In genomic region chr1:80987106-80987505, GRCh38 we compare ENCODE assay signal across 24 cellular contexts.
A peak's percentile ranks its signal among the peaks of the same experiment; 100 is the strongest.
DNase-seq lines count a peak whose midpoint lies in the region; ATAC-seq and TF ChIP-seq lines count a peak whose summit lies in the region.
"Had no signal": no experiment of that assay in that cellular context is flagged by ENCODE, and none has a peak within 500 bp of the region (broad histone marks: within the 10 kb centered on the region; RNA-seq: fewer than 3 reads in every experiment).

No MANE protein-coding gene starts in this region.

- H3K36me3 Mint-ChIP-seq in MCF 10A (ENCODE audit: insufficient read depth, unreplicated experiment) (no peaks in the 10 kb centered on the region), progenitor cell of endocrine pancreas (ENCODE audit: insufficient read depth) (no peaks in the 10 kb centered on the region)
- H3K36me3 Mint-ChIP-seq: IgD-negative memory B cell had no signal

- peak overlapping the region; percentile 12 for H3K4me2 ChIP-seq in mammary epithelial cell (ENCODE audit: insufficient read depth, low read depth, low read length)
- H3K4me2 ChIP-seq: BLaER1 treated with 17β-estradiol and CSF1 and Interleukin-3, amounts not matched to agents 10 nM and 100 nM; KMS-11; PC-9 had no signal

- no peaks in the 10 kb centered on the region for H3K79me2 ChIP-seq in mammary epithelial cell (ENCODE audit: insufficient read depth, low read length)

- POLR2A ChIA-PET in MCF 10A (lab: Yijun Ruan, JAX), result interaction anchor here (0.6 kb wide), 1 partner anchor 533 kb away, joined by 3 read pairs; no protein-coding TSS in a partner anchor

- dilution Hi-C loops in mammary epithelial cell (cut with HindIII; ENCODE audit: low sequenced_read_pairs), result no loop called here

- no TSS peak for BruUV-seq in MCF 10A (replicated peaks; lab: Mats Ljungman, UMichigan)
- no TSS peak for BruUV-seq in mammary epithelial cell (replicated peaks; lab: Mats Ljungman, UMichigan)

- no peak overlapping the region for H2AFZ ChIP-seq in mammary epithelial cell (ENCODE audit: low read depth, low read length)
- H2AFZ ChIP-seq: PC-9 had no signal

- no peak overlapping the region for H3K27ac Mint-ChIP-seq in MCF 10A (ENCODE audit: low read depth, unreplicated experiment)
- H3K27ac Mint-ChIP-seq in progenitor cell of endocrine pancreas, result no peak overlapping the region
- H3K27ac Mint-ChIP-seq: CD4-positive, alpha-beta T cell; IgD-negative memory B cell had no signal

- CTCF ChIA-PET in MCF 10A (lab: Yijun Ruan, JAX), result no interaction called here
- CTCF ChIA-PET in mammary epithelial cell (lab: Charles Lee; ENCODE audit: low non-redundant PET), result interaction anchor here (0.7 kb wide), 1 partner anchor 37 kb away, joined by 3 read pairs; no protein-coding TSS in a partner anchor

- TF ChIP-seq CTCF in MCF 10A (IDR thresholded peaks at IDR 0.05; ENCODE audit: unreplicated experiment) (no peak), breast epithelium (IDR thresholded peaks at IDR 0.05) (no peak), mammary epithelial cell (conservative IDR thresholded peaks at IDR 0.05 in 1 of 2, IDR thresholded peaks at IDR 0.05 in 1 of 2; ENCODE audit: extremely low read depth in 1 of 2, insufficient read depth in 1 of 2, low read depth in 1 of 2, low read length in 2 of 2) (no peak), fibroblast of the aortic adventitia (IDR thresholded peaks at IDR 0.05; ENCODE audit: insufficient read depth, low read length) (no peak), left lung (IDR thresholded peaks at IDR 0.05) (no peak), progenitor cell of endocrine pancreas (IDR thresholded peaks at IDR 0.05; ENCODE audit: unreplicated experiment) (no peak)

- ATAC-seq in left lung, result no peak
- ATAC-seq: HCT116 had no signal

- H4K20me1 ChIP-seq in mammary epithelial cell (ENCODE audit: insufficient read depth, low read length), result no peaks in the 10 kb centered on the region
- H4K20me1 ChIP-seq: BLaER1 treated with 17β-estradiol and CSF1 and Interleukin-3, amounts not matched to agents 10 nM and 100 nM had no signal

- TF ChIP-seq POLR2A in breast epithelium (IDR thresholded peaks at IDR 0.05), result no peak

- no peaks in the 10 kb centered on the region for H3K27me3 ChIP-seq in breast epithelium
- H3K27me3 ChIP-seq in mammary epithelial cell (ENCODE audit: insufficient read depth, low read length), result no peaks in the 10 kb centered on the region
- no peaks in the 10 kb centered on the region for H3K27me3 ChIP-seq in left lung
- H3K27me3 ChIP-seq: BLaER1 treated with 17β-estradiol and CSF1 and Interleukin-3, amounts not matched to agents 10 nM and 100 nM; SJSA1 had no signal

- H3K27ac ChIP-seq in breast epithelium (no peak overlapping the region), mammary epithelial cell (ENCODE audit: insufficient read depth, low read depth, low read length) (no peak overlapping the region), left lung (no peak overlapping the region)
- H3K27ac ChIP-seq: BLaER1 treated with 17β-estradiol and CSF1 and Interleukin-3, amounts not matched to agents 10 nM and 100 nM; HL-60; KMS-11; PC-9; SJSA1 had no signal

- H3K36me3 ChIP-seq in breast epithelium, result no peaks in the 10 kb centered on the region
- no peaks in the 10 kb centered on the region for H3K36me3 ChIP-seq in mammary epithelial cell (ENCODE audit: insufficient read depth, low read length)
- no peaks in the 10 kb centered on the region for H3K36me3 ChIP-seq in left lung
- H3K36me3 ChIP-seq: BLaER1 treated with 17β-estradiol and CSF1 and Interleukin-3, amounts not matched to agents 10 nM and 100 nM; SJSA1 had no signal

- in situ Hi-C loops in mammary epithelial cell (cut with MboI; ENCODE audit: low sequenced_read_pairs in 2 of 2), result no loop called here

- H3K9me3 ChIP-seq in breast epithelium, result no peaks in the 10 kb centered on the region
- no peaks in the 10 kb centered on the region for H3K9me3 ChIP-seq in mammary epithelial cell (replicated peaks; ENCODE audit: insufficient read depth, low read length)
- H3K9me3 ChIP-seq in left lung, result no peaks in the 10 kb centered on the region
- H3K9me3 ChIP-seq: BLaER1 treated with 17β-estradiol and CSF1 and Interleukin-3, amounts not matched to agents 10 nM and 100 nM; SJSA1 had no signal

- intact Hi-C loops in MCF 10A (cut with micrococcal nuclease), result no loop called here
- intact Hi-C loops in breast epithelium (cut with DNase I; ENCODE audit: low total_unique reads), result no loop called here
- intact Hi-C loops in mammary epithelial cell (cut with micrococcal nuclease), result no loop called here
- intact Hi-C loops in left lung (cut with DNase I), result no loop called here

- H3K4me3 Mint-ChIP-seq in MCF 10A (ENCODE audit: unreplicated experiment) (no peak overlapping the region), progenitor cell of endocrine pancreas (ENCODE audit: low read depth) (no peak overlapping the region)
- H3K4me3 Mint-ChIP-seq: CD4-positive, alpha-beta T cell; IgD-negative memory B cell had no signal

- H3K4me3 ChIP-seq in breast epithelium (no peak overlapping the region), mammary epithelial cell (replicated peaks in 1 of 3; ENCODE audit: insufficient read depth in 1 of 3, low read depth in 2 of 3, low read length in 3 of 3) (no peak overlapping the region), fibroblast of the aortic adventitia (ENCODE audit: low read depth, low read length) (no peak overlapping the region), left lung (no peak overlapping the region)
- H3K4me3 ChIP-seq: BLaER1 treated with 17β-estradiol and CSF1 and Interleukin-3, amounts not matched to agents 10 nM and 100 nM; PC-9; SJSA1 had no signal

- H3K9ac ChIP-seq in mammary epithelial cell (ENCODE audit: insufficient read depth, low read length), result no peak overlapping the region
- H3K9ac ChIP-seq: BLaER1 treated with 17β-estradiol and CSF1 and Interleukin-3, amounts not matched to agents 10 nM and 100 nM; KMS-11 had no signal

- 3% methylated on average over 2 of the region's 2 CpGs for WGBS in mammary epithelial cell (ENCODE audit: low coverage, missing lambda C conversion rate)

- H3K9me3 Mint-ChIP-seq in MCF 10A (ENCODE audit: unreplicated experiment), result no peaks in the 10 kb centered on the region
- peaks cover 3% of the 10 kb centered on the region for H3K9me3 Mint-ChIP-seq in progenitor cell of endocrine pancreas (ENCODE audit: low read depth)

- peak; percentile 14 for DNase-seq in MCF 10A (ENCODE audit: unreplicated experiment)
- DNase-seq in breast epithelium (ENCODE audit: low spot score in 2 of 2), result no peak
- peak; percentile 64 for DNase-seq in mammary epithelial cell
- DNase-seq in fibroblast of the aortic adventitia (ENCODE audit: low read depth), result peak; percentile 5
- DNase-seq in NCI-H2081 treated with DMSO at 0.1 percent for 48 hours (lab: John Stamatoyannopoulos, UW), result no peak
- no peak for DNase-seq in left lung
- DNase-seq in progenitor cell of endocrine pancreas (ENCODE audit: low spot score, unreplicated experiment), result no peak
- no peak for DNase-seq in SKM-1 treated with dmso at 0.1 percent for 144 hours (lab: John Stamatoyannopoulos, UW; ENCODE audit: unreplicated experiment)
- DNase-seq: AML-193; CD4-positive, alpha-beta T cell; NCI-H1092; NCI-H1417 treated with DMSO at 0.1 percent for 48 hours; NCI-H187 treated with DMSO at 0.1 percent for 48 hours; NCI-H2107; NCI-H2227 treated with DMSO at 0.1 percent for 48 hours; NCI-H526 treated with DMSO at 0.1 percent for 48 hours; PC-9; Right ventricle myocardium superior had no signal

- H3K4me1 ChIP-seq in breast epithelium, result no peaks in the 10 kb centered on the region
- H3K4me1 ChIP-seq in mammary epithelial cell (ENCODE audit: insufficient read depth, low read length), result peaks cover 2% of the 10 kb centered on the region
- no peaks in the 10 kb centered on the region for H3K4me1 ChIP-seq in left lung
- H3K4me1 ChIP-seq: SJSA1 had no signal

- H3K4me1 Mint-ChIP-seq in MCF 10A (ENCODE audit: insufficient read depth, unreplicated experiment) (peaks cover 6% of the 10 kb centered on the region), progenitor cell of endocrine pancreas (ENCODE audit: low read depth) (no peaks in the 10 kb centered on the region)
- H3K4me1 Mint-ChIP-seq: IgD-negative memory B cell had no signal

- H3K27me3 Mint-ChIP-seq in MCF 10A (ENCODE audit: insufficient read depth, unreplicated experiment) (no peaks in the 10 kb centered on the region), progenitor cell of endocrine pancreas (no peaks in the 10 kb centered on the region)
- H3K27me3 Mint-ChIP-seq: CD4-positive, alpha-beta T cell; IgD-negative memory B cell had no signal

Comparison
In these comparisons a context has a peak if more than half of its experiments do, and no peak if none do; other contexts are left out.
1. DNase-seq: peak in MCF 10A (single experiment), mammary epithelial cell (single experiment) and fibroblast of the aortic adventitia (single experiment); none in breast epithelium (0 of 2), NCI-H2081 treated with DMSO at 0.1 percent for 48 hours (single experiment), left lung (0 of 2), progenitor cell of endocrine pancreas (single experiment) and SKM-1 treated with dmso at 0.1 percent for 144 hours (single experiment).